Comparison of ENCODE assay signal across 8 cellular contexts in genomic region chr15:60389261-60390077, GRCh38. TPM values are rescaled to one million over a fixed set of nuclear protein-coding genes. Genes with fewer than 3 reads are reported as not detected.
DNase-seq lines count a peak whose midpoint lies in the region; ATAC-seq, FAIRE-seq and TF ChIP-seq lines count a peak whose summit lies in the region.

No MANE protein-coding gene starts in this region.

- no peak for ATAC-seq in esophagus mucosa

- 14 to 34% (median 30%) methylated on average over 8 of the region's 8 CpGs for WGBS in small intestine, 3 donors

- H3K27ac ChIP-seq in left ventricle myocardium inferior (replicated peaks) (peak overlapping the region; percentile 99), small intestine (ENCODE audit: low read depth in 1 of 2, low read length in 1 of 2) (peak overlapping the region; percentile 52 to 77)

- intact Hi-C loops in left ventricle myocardium inferior (cut with micrococcal nuclease) = no loop called here
- intact Hi-C loops in cardiac septum (cut with DNase I) = no loop called here

- no peaks in the 10 kb centered on the region for H3K27me3 ChIP-seq in left ventricle myocardium inferior (ENCODE audit: low read depth)
- H3K27me3 ChIP-seq in small intestine (ENCODE audit: control insufficient read depth in 2 of 2, insufficient read depth in 2 of 2, low read length in 2 of 2) = no peaks in the 10 kb centered on the region

- H3K36me3 ChIP-seq in left ventricle myocardium inferior = peaks cover 12% of the 10 kb centered on the region
- H3K36me3 ChIP-seq in small intestine (ENCODE audit: control insufficient read depth in 2 of 2, insufficient read depth in 2 of 2, low read length in 2 of 2) = peaks cover 3 to 12% of the 10 kb centered on the region in 2 donors

- H3K9me3 ChIP-seq in left ventricle myocardium inferior (replicated peaks) (no peaks in the 10 kb centered on the region), small intestine (ENCODE audit: control insufficient read depth, low read depth) (no peaks in the 10 kb centered on the region)

- H3K4me1 ChIP-seq in left ventricle myocardium inferior (peaks cover 98% of the 10 kb centered on the region), small intestine (ENCODE audit: control insufficient read depth in 2 of 2, insufficient read depth in 1 of 2, low read depth in 1 of 2, low read length in 1 of 2) (peaks cover 11 to 17% of the 10 kb centered on the region in 2 donors)

- peak overlapping the region; percentile 88 for H3K4me3 ChIP-seq in left ventricle myocardium inferior
- H3K4me3 ChIP-seq in small intestine (ENCODE audit: low read depth in 1 of 2, low read length in 2 of 2) = peak overlapping the region in 1 of 2 donors; percentile 23

- no peak for FAIRE-seq in small intestine (lab: Jason Lieb, UNC)

- DNase-seq in left ventricle myocardium inferior (no peak), cardiac septum (ENCODE audit: low spot score) (no peak), HT1080 (ENCODE audit: low read depth) (peak; percentile 31), small intestine (peak; percentile 50), nucleus accumbens (lab: John Stamatoyannopoulos, UW) (no peak), NCI-H2227 treated with DMSO at 0.1 percent for 48 hours (lab: John Stamatoyannopoulos, UW) (no peak)
- DNase-seq in central memory CD4-positive, alpha-beta T cell = peak; percentile 70

- no peak for TF ChIP-seq CTCF in left ventricle myocardium inferior (IDR thresholded peaks at IDR 0.05; ENCODE audit: borderline replicate concordance)

RNA-seq across cellular contexts. Expression of gene ANXA2, which starts 8.3 kb away (rescaled TPM):
- total RNA-seq in left ventricle myocardium inferior = 123 TPM
- total RNA-seq in cardiac septum = 177 TPM
- 3,876 and 3,948 TPM in 2 replicates for total RNA-seq in HT1080 (2014; rRNA removed; shearing (Covaris generic))
- 3,764 and 3,966 TPM in 2 replicates for polyA plus RNA-seq in HT1080 (2015; cell fraction: cytosol; rRNA removed)
- 5,018 and 5,424 TPM in 2 replicates for polyA plus RNA-seq in HT1080 (2015; cell fraction: nucleus; rRNA removed)
- 1,000 to 10,000 TPM; 1,129 to 2,583 (median 1,917) TPM for polyA plus RNA-seq in small intestine
- total RNA-seq in esophagus mucosa = 2,122 TPM

Comparison
In these comparisons a context has a peak if more than half of its experiments do, and no peak if none do; other contexts are left out.
1. DNase-seq: peak in HT1080 (single experiment), central memory CD4-positive, alpha-beta T cell (single experiment) and small intestine (single experiment); none in left ventricle myocardium inferior (single experiment), cardiac septum (single experiment), nucleus accumbens (0 of 56) and NCI-H2227 treated with DMSO at 0.1 percent for 48 hours (single experiment).
2. RNA of gene ANXA2, which starts 8.3 kb away (total RNA-seq): 3,876 to 3,948 TPM in HT1080 and 2,122 TPM in esophagus mucosa (single experiment); 177 TPM in cardiac septum (single experiment) and 123 TPM in left ventricle myocardium inferior (single experiment); every median in the first group is over 10 times any median in the second.